In the genomic region with DNA sequence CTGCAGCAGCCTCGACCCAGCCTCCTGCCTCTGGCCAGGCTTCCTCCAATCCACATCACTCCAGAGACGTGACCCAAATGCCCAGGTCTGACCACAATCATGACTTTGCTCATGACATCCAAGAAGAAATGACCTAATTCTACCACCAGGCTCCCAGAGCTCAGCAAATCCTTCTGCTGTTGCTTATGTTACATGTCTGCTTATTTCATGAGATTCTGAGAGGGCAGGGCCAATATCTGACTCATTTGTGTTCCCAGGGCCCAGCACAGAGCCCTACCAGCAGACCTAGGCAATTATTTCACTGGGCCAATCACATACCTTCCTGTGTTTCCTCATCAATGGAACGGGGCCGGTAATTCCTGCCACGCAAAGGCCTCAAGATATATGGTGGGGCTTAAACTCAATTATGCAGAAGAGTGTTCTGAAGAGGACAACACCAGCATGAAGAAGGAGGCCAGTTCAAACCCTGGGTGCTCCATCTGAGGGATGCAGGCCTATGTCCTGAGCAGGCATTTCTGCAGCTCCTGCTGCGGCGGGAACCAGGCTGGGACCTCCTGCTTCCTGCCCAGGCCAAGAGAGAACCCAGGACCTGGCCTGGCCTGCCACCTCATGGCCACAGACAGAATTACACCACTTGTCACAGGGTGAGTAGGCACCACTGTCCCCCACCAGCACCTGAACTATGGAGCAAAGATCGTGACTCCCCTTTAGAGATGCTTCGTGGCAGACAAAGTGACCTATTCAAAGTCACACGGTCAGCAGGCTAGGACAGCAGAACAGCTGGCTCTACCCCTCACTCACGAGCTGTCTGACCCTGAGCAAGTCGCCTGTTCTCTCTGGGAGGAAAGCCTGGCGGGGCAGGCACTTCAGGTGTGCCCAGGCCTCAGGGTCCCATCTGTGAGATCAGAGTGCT, we compare ENCODE assay signal across 8 cellular contexts. TPM values are rescaled to one million over a fixed set of nuclear protein-coding genes. Genes with fewer than 3 reads are reported as not detected.
DNase-seq lines count a peak whose midpoint lies in the region; ATAC-seq and TF ChIP-seq lines count a peak whose summit lies in the region.

No MANE protein-coding gene starts in this region.

- no peak overlapping the region for H3K4me3 ChIP-seq in choroid plexus epithelial cell (ENCODE audit: low read depth, low read length)
- H3K4me3 ChIP-seq in liver (ENCODE audit: low read depth in 1 of 3, low read length in 3 of 3): no peak overlapping the region

- no peaks in the 10 kb centered on the region for H3K27me3 ChIP-seq in liver (ENCODE audit: control insufficient read depth in 4 of 4, insufficient read depth in 4 of 4, low read length in 3 of 4)

- peak overlapping the region; percentile 78 for H3K4me3 Mint-ChIP-seq in activated CD4-positive, alpha-beta T cell treated with anti-CD3 and anti-CD28 coated beads for 36 hours

- H3K4me1 ChIP-seq in liver (ENCODE audit: control insufficient read depth in 4 of 4, insufficient read depth in 4 of 4, low read length in 3 of 4): peaks cover 0 to 6% (median 5%) of the 10 kb centered on the region in 4 donors

- TF ChIP-seq CTCF in choroid plexus epithelial cell (conservative IDR thresholded peaks at IDR 0.05; ENCODE audit: low read depth, low read length) (peak; percentile 92), liver (IDR thresholded peaks at IDR 0.05; ENCODE audit: low read depth, low read length, missing input control) (peak; percentile 96)

- TF ChIP-seq RAD21 in liver (IDR thresholded peaks at IDR 0.05): peak; percentile 99

- peak; percentile 86 for DNase-seq in EL
- DNase-seq in NCI-H2227 treated with DMSO at 0.1 percent for 48 hours (lab: John Stamatoyannopoulos, UW): peak; percentile 33
- DNase-seq in activated CD4-positive, alpha-beta T cell treated with anti-CD3 and anti-CD28 coated beads for 36 hours: peak; percentile 91
- peak; percentile 93 for DNase-seq in choroid plexus epithelial cell (ENCODE audit: low read depth)
- DNase-seq in stimulated activated CD4-positive, alpha-beta T cell treated with anti-CD3 and anti-CD28 coated beads, Interleukin-2, amount 100 ng/mL, for 48 hours: peak; percentile 72 to 77
- DNase-seq in GM19240 (ENCODE audit: insufficient read length, low spot score): no peak

- peaks cover 82% of the 10 kb centered on the region for H3K36me3 Mint-ChIP-seq in activated CD4-positive, alpha-beta T cell treated with anti-CD3 and anti-CD28 coated beads for 36 hours (ENCODE audit: low read depth)

- 49% methylated on average over 13 of the region's 13 CpGs for WGBS in liver

- no peaks in the 10 kb centered on the region for H3K27me3 Mint-ChIP-seq in activated CD4-positive, alpha-beta T cell treated with anti-CD3 and anti-CD28 coated beads for 36 hours

- ATAC-seq in HG02610 (IDR thresholded peaks at IDR 0.05; ENCODE audit: unreplicated experiment): peak; percentile 32
- ATAC-seq in activated CD4-positive, alpha-beta T cell treated with anti-CD3 and anti-CD28 coated beads for 36 hours: peak; percentile 63

- POLR2A ChIA-PET in activated CD4-positive, alpha-beta T cell treated with anti-CD3 and anti-CD28 coated beads for 36 hours (lab: Charles Lee): interaction anchor here (0.5 to 2.9 kb wide), 16 partner anchors 16 to 1025 kb away, joined by 3 to 32 read pairs (median 5); partner anchors contain the start of genes CCDC134, SNU13 and SREBF2

- intact Hi-C loops in activated CD4-positive, alpha-beta T cell treated with anti-CD3 and anti-CD28 coated beads for 36 hours (cut with DNase I, micrococcal nuclease): loop anchor here (1.0 to 5.0 kb wide), 19 partner anchors 14 to 674 kb away; partner anchors contain the start of genes CCDC134 (in 1 of the 2), PMM1 (in 1 of the 2), SNU13 (in 1 of the 2) and SREBF2 (in 1 of the 2)

- H3K4me1 Mint-ChIP-seq in activated CD4-positive, alpha-beta T cell treated with anti-CD3 and anti-CD28 coated beads for 36 hours: peaks cover 70% of the 10 kb centered on the region

- CTCF ChIA-PET in activated CD4-positive, alpha-beta T cell treated with anti-CD3 and anti-CD28 coated beads for 36 hours (lab: Charles Lee): interaction anchor here (0.5 to 2.9 kb wide), 35 partner anchors 8 to 1258 kb away, joined by 3 to 30 read pairs (median 4); partner anchors contain the start of genes CCDC134, MEI1, SMIM45 and SREBF2

- H3K9me3 Mint-ChIP-seq in activated CD4-positive, alpha-beta T cell treated with anti-CD3 and anti-CD28 coated beads for 36 hours (ENCODE audit: low read depth): no peaks in the 10 kb centered on the region

- peak overlapping the region; percentile 99 for H3K27ac Mint-ChIP-seq in activated CD4-positive, alpha-beta T cell treated with anti-CD3 and anti-CD28 coated beads for 36 hours

- H3K9me3 ChIP-seq in liver (ENCODE audit: control insufficient read depth in 4 of 4, low read length in 3 of 4): no peaks in the 10 kb centered on the region

- peak overlapping the region in 1 of 2 donors; percentile 4 for H3K27ac ChIP-seq in liver (ENCODE audit: low read depth in 1 of 2, low read length in 2 of 2)

- no peaks in the 10 kb centered on the region for H3K36me3 ChIP-seq in liver (ENCODE audit: control insufficient read depth in 4 of 4, insufficient read depth in 3 of 4, low read depth in 1 of 4, low read length in 3 of 4)

- H3K9ac ChIP-seq in liver (ENCODE audit: low read depth in 1 of 2, low read length in 2 of 2): no peak overlapping the region

TF ChIP-seq in liver, 16 proteins besides CTCF, POLR2A, EP300 and RAD21:
- TF ChIP-seq FOXA2 (IDR thresholded peaks at IDR 0.05) (no peak), EGR1 (IDR thresholded peaks at IDR 0.05; ENCODE audit: low read depth in 2 of 2) (no peak), TAF1 (conservative IDR thresholded peaks at IDR 0.05) (no peak)
- TF ChIP-seq, protein P1, sequence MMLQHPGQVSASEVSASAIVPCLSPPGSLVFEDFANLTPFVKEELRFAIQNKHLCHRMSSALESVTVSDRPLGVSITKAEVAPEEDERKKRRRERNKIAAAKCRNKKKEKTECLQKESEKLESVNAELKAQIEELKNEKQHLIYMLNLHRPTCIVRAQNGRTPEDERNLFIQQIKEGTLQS (IDR thresholded peaks at IDR 0.05): no peak

RNA-seq across cellular contexts. Expression of gene CENPM, which starts 5.8 kb away (rescaled TPM):
- 10 to 100 TPM; 65.2 to 82.1 TPM for total RNA-seq in activated CD4-positive, alpha-beta T cell treated with anti-CD3 and anti-CD28 coated beads for 36 hours
- 10 to 100 TPM in 1 of 2 donors, under 1 TPM in 1; 0.17 to 26.3 TPM for total RNA-seq in liver
- polyA plus RNA-seq in liver: 1 to 10 TPM; 1.7 to 2.9 TPM

RNA-seq across cellular contexts. Expression of gene TNFRSF13C, which starts 14.5 kb away (rescaled TPM):
- total RNA-seq in activated CD4-positive, alpha-beta T cell treated with anti-CD3 and anti-CD28 coated beads for 36 hours: 1 to 10 TPM; 2.2 to 3.0 TPM
- total RNA-seq in liver: under 1 TPM; under 0.01 to 0.37 TPM
- polyA plus RNA-seq in liver: under 1 TPM; 0.02 to 0.26 TPM

RNA-seq across cellular contexts. Expression of gene SHISA8, which starts 26.2 kb away (rescaled TPM):
- 1 to 10 TPM; 1.4 to 1.9 TPM for total RNA-seq in activated CD4-positive, alpha-beta T cell treated with anti-CD3 and anti-CD28 coated beads for 36 hours
- not detected for total RNA-seq in liver
- not detected for polyA plus RNA-seq in liver

RNA-seq across cellular contexts. Expression of gene SEPTIN3, which starts 28.1 kb away (rescaled TPM):
- 1 to 10 TPM; 1.8 to 2.2 TPM for total RNA-seq in activated CD4-positive, alpha-beta T cell treated with anti-CD3 and anti-CD28 coated beads for 36 hours
- total RNA-seq in liver: under 1 TPM in 1 of 2 donors, not detected in 1; under 0.01 TPM
- under 1 TPM; 0.04 to 0.07 TPM for polyA plus RNA-seq in liver
